ENCODE assay signal across 5 cellular contexts in the genomic region with DNA sequence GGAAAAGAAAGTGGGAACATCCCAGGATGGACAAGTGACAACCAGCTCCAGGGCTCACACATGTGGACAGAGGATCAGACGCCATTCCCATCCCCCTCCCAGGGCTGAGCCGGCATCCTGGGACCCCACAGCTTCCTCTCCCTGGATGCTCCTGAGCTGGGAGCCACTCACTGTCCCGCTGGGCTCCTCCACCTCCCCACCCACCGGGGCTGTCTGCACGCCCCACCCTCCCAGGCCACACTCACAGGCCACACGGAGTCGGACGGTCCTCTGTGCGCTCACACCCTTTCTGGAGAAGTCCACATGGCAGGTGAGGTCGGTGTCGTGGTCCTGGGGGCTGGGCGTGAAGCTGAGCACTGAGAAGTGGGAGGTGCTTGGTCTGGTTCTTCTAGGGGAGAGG. TPM values are rescaled to one million over a fixed set of nuclear protein-coding genes. Genes with fewer than 3 reads are reported as not detected.
"Had no signal": no experiment of that assay in that cellular context is flagged by ENCODE, and none has a peak within 500 bp of the region (broad histone marks: within the 10 kb centered on the region; RNA-seq: fewer than 3 reads in every experiment).

No MANE protein-coding gene starts in this region.

RNA-seq across cellular contexts. Expression of a gene that starts 1.1 kb away (rescaled TPM):
- total RNA-seq: HT-29, IMR-90, M059J, SK-MEL-5 had no signal
- polyA plus RNA-seq: IMR-90, SK-N-SH had no signal
